In the genomic region with DNA sequence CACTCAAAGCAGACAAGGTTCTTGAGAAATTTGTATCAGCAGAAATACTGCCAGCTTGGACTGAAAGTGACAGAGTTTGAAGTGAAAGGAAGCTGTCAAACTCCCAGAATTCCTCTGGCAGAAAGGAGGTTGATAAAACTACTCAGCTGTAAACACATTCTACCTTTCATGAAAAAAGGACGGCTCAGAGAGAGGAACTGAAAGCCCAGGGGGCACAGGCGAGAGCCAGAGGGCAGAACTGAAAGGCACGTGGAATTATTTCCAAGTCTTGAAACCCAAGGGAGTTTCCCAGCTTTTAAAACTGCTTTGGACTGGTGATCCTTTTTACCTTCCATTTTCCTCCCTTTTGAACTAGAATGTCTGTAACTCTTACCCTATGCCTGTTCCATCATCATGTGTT, we compare ENCODE assay signal across 10 cellular contexts. TPM values are rescaled to one million over a fixed set of nuclear protein-coding genes. Genes with fewer than 3 reads are reported as not detected.
A peak's percentile ranks its signal among the peaks of the same experiment; 100 is the strongest.
DNase-seq lines count a peak whose midpoint lies in the region; ATAC-seq, FAIRE-seq and TF ChIP-seq lines count a peak whose summit lies in the region.
"Had no signal": no experiment of that assay in that cellular context is flagged by ENCODE, and none has a peak within 500 bp of the region (broad histone marks: within the 10 kb centered on the region; RNA-seq: fewer than 3 reads in every experiment).

No MANE protein-coding gene starts in this region.

- TF ChIP-seq POLR2A in GM12891 (IDR thresholded peaks at IDR 0.05; ENCODE audit: low read depth, low read length): no peak

- peak; percentile 68 for ATAC-seq in GM21576 (IDR thresholded peaks at IDR 0.05; ENCODE audit: unreplicated experiment)
- ATAC-seq in T-cell (replicated peaks in 1 of 4): no peak

- H3K27me3 ChIP-seq in osteoblast (ENCODE audit: insufficient read depth, low read length): peaks cover 27% of the 10 kb centered on the region

- no peaks in the 10 kb centered on the region for H4K20me1 ChIP-seq in osteoblast (ENCODE audit: insufficient read depth, low read length)

- POLR2A ChIA-PET in T-cell (lab: Charles Lee): no interaction called here

- H3K4me1 Mint-ChIP-seq in T-cell: peaks cover 13 to 15% (median 14%) of the 10 kb centered on the region in 3 donors

- no peaks in the 10 kb centered on the region for H3K9me3 ChIP-seq in osteoblast (ENCODE audit: low read depth, low read length)

- peaks cover 0 to 52% of the 10 kb centered on the region in 2 donors for H3K27me3 Mint-ChIP-seq in T-cell

- H3K36me3 Mint-ChIP-seq in T-cell: no peaks in the 10 kb centered on the region

- no peak overlapping the region for H3K4me3 ChIP-seq in osteoblast (ENCODE audit: insufficient read depth, low read length)

- no peaks in the 10 kb centered on the region for H3K79me2 ChIP-seq in osteoblast (ENCODE audit: insufficient read depth, low read length)

- H3K4me2 ChIP-seq in osteoblast (ENCODE audit: insufficient read depth, low read length): peak overlapping the region; percentile 15

- no peak for DNase-seq in GM12891 (ENCODE audit: insufficient read length, low spot score)
- DNase-seq in T-cell: no peak
- DNase-seq in osteoblast (ENCODE audit: insufficient read length, low spot score, missing footprints): no peak
- no peak for DNase-seq in putamen (ENCODE audit: low spot score)
- no peak for DNase-seq in NCI-H1436 treated with DMSO at 0.1 percent for 48 hours (lab: John Stamatoyannopoulos, UW)
- DNase-seq in A172 (ENCODE audit: low spot score): no peak
- DNase-seq in foreskin melanocyte: no peak
- DNase-seq: hypothalamus, occipital lobe had no signal

- peaks cover 0 to 4% (median 0%) of the 10 kb centered on the region in 3 donors for H3K9me3 Mint-ChIP-seq in T-cell

- no peaks in the 10 kb centered on the region for H3K36me3 ChIP-seq in osteoblast (ENCODE audit: insufficient read depth, low read length)

- CTCF ChIA-PET in T-cell (lab: Charles Lee): no interaction called here

- FAIRE-seq in GM12891 (lab: Jason Lieb, UNC): peak; percentile 88

- no peak overlapping the region for H3K27ac ChIP-seq in osteoblast (ENCODE audit: low read depth, low read length)

- TF ChIP-seq CTCF in osteoblast (IDR thresholded peaks at IDR 0.05; ENCODE audit: extremely low read depth, low read depth, low read length): no peak

- H3K4me3 Mint-ChIP-seq in T-cell: peak overlapping the region in 2 of 3 donors; percentile 11 to 18

- H2AFZ ChIP-seq in osteoblast (ENCODE audit: low read length): peak overlapping the region; percentile 79

- H3K27ac Mint-ChIP-seq in T-cell: peak overlapping the region; percentile 19 to 40

- no peaks in the 10 kb centered on the region for H3K4me1 ChIP-seq in osteoblast (ENCODE audit: insufficient read depth, low read length)

TF ChIP-seq in GM12891, 5 proteins besides CTCF, POLR2A, EP300 and RAD21:
- TF ChIP-seq SPI1 (IDR thresholded peaks at IDR 0.05; ENCODE audit: low read depth, low read length) (peak; percentile 97), TAF1 (IDR thresholded peaks at IDR 0.05; ENCODE audit: low read depth, low read length) (no peak)

RNA-seq across cellular contexts. Expression of a gene that starts 14.5 kb away (rescaled TPM):
- 14.6 TPM for polyA plus RNA-seq in GM12891 (2012; ENCODE audit: low read depth, missing spikeins)
- total RNA-seq in T-cell: 10 to 100 TPM; 30.7 to 56.0 (median 43.2) TPM
- 34.7 and 37.1 TPM in 2 replicates for total RNA-seq in osteoblast
- 23.6 and 25.0 TPM in 2 replicates for total RNA-seq in A172 (2014; rRNA removed; shearing (Covaris generic))
